ENCODE assay signal across 17 cellular contexts in the genomic region with DNA sequence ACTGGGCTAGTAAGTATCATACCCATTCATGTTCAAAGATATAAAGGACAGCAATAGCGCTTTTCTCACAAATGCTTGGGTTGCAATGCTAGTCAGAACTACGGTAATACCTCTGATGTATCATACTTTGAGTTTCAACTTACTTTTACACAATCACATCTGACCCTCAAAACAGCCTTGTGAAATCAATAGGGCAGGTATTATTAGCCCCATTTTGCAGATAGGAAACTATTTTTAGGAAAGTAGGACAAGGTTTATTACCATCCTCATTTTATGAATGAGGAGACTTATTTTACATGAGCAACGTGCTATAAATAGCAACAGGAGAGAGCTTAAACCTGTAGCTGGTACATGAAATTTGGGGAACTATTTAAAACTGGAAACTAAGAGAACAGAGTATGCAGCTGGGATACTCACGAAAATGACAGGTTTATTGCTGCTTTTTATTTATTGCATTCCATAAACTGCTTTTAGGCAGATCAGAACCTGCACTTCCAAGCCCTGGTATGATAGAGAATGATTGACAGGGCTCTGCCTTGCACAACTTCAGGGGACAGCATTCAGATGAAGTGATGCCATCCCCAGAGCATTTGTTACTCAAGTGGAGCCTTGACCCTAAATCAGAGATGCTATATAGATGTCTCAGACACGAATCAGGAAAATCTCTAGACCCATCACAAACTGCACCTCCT. TPM values are rescaled to one million over a fixed set of nuclear protein-coding genes. Genes with fewer than 3 reads are reported as not detected.
DNase-seq lines count a peak whose midpoint lies in the region; ATAC-seq and TF ChIP-seq lines count a peak whose summit lies in the region.
"Had no signal": no experiment of that assay in that cellular context is flagged by ENCODE, and none has a peak within 500 bp of the region (broad histone marks: within the 10 kb centered on the region; RNA-seq: fewer than 3 reads in every experiment).

No MANE protein-coding gene starts in this region.

- H3K27me3 ChIP-seq in Caco-2 (replicated peaks; ENCODE audit: control insufficient read depth, insufficient read depth, low read length): no peaks in the 10 kb centered on the region
- H3K27me3 ChIP-seq in mesendoderm (ENCODE audit: insufficient read depth, low read length, poor library complexity): no peaks in the 10 kb centered on the region
- H3K27me3 ChIP-seq: BLaER1, cardiac muscle cell, gastroesophageal sphincter had no signal

- no peak overlapping the region for H2BK120ac ChIP-seq in mesendoderm (ENCODE audit: low read depth, low read length)

- CTCF ChIA-PET in Caco-2 (lab: Charles Lee) (no interaction called here), WTC11 (lab: Charles Lee) (no interaction called here)

- H3K9ac ChIP-seq in mesendoderm (ENCODE audit: low read length): no peak overlapping the region
- H3K9ac ChIP-seq: BLaER1, KMS-11 had no signal

- H3K36me3 Mint-ChIP-seq in Caco-2 (ENCODE audit: insufficient read depth, unreplicated experiment) (no peaks in the 10 kb centered on the region), WTC11 (peaks cover 2% of the 10 kb centered on the region; the same call in 1 of the 2 replicates)

- H3K27ac Mint-ChIP-seq in Caco-2 (ENCODE audit: unreplicated experiment) (peak overlapping the region; percentile 23), WTC11 (peak overlapping the region; percentile 50)

- H3K4me1 ChIP-seq in Caco-2 (peaks cover 20% of the 10 kb centered on the region), mesendoderm (ENCODE audit: control insufficient read depth, low read depth, low read length) (no peaks in the 10 kb centered on the region)
- H3K4me1 ChIP-seq: gastroesophageal sphincter had no signal

- no peak overlapping the region for H3K4me2 ChIP-seq in mesendoderm (ENCODE audit: low read length)
- H3K4me2 ChIP-seq: BLaER1, KMS-11 had no signal

- H3K56ac ChIP-seq in mesendoderm (ENCODE audit: low read length): no peak overlapping the region

- no TSS peak for BruUV-seq in Caco-2 (replicated peaks; lab: Mats Ljungman, UMichigan)

- H4K8ac ChIP-seq in mesendoderm (ENCODE audit: low read depth, low read length): no peak overlapping the region

- H2BK15ac ChIP-seq in mesendoderm (replicated peaks; ENCODE audit: low read depth): no peak overlapping the region

- POLR2A ChIA-PET in Caco-2 (lab: Charles Lee): no interaction called here
- POLR2A ChIA-PET in WTC11 (lab: Charles Lee): no interaction called here

- TF ChIP-seq CTCF in Caco-2 (IDR thresholded peaks at IDR 0.05; ENCODE audit: insufficient read depth in 1 of 2, low read depth in 1 of 2, low read length in 1 of 2, severe bottlenecking in 1 of 2, unreplicated experiment in 1 of 2) (no peak), WTC11 (IDR thresholded peaks at IDR 0.05) (no peak)

- no peak overlapping the region for H3K18ac ChIP-seq in mesendoderm (ENCODE audit: low read length)

- H3K27me3 Mint-ChIP-seq in Caco-2 (ENCODE audit: insufficient read depth, unreplicated experiment) (no peaks in the 10 kb centered on the region), WTC11 (ENCODE audit: low read depth) (no peaks in the 10 kb centered on the region; the same call in 1 of the 2 replicates)

- H4K5ac ChIP-seq in mesendoderm (ENCODE audit: low read length): no peak overlapping the region

- no peak overlapping the region for H3K4me3 ChIP-seq in Caco-2 (ENCODE audit: low read depth, low read length)
- H3K4me3 ChIP-seq in mesendoderm (ENCODE audit: low read length): no peak overlapping the region
- H3K4me3 ChIP-seq: BLaER1, cardiac muscle cell, gastroesophageal sphincter, thoracic aorta had no signal

- ATAC-seq in WTC11: no peak
- ATAC-seq in GM18517 (IDR thresholded peaks at IDR 0.05; ENCODE audit: unreplicated experiment): no peak
- ATAC-seq in GM21528 (IDR thresholded peaks at IDR 0.05; ENCODE audit: low FRiP score, unreplicated experiment): no peak
- ATAC-seq in HG02571 (IDR thresholded peaks at IDR 0.05; ENCODE audit: unreplicated experiment): no peak
- ATAC-seq: gastroesophageal sphincter had no signal

- H3K4me3 Mint-ChIP-seq in Caco-2 (ENCODE audit: unreplicated experiment) (no peak overlapping the region), WTC11 (no peak overlapping the region)

- peaks cover 5% of the 10 kb centered on the region for H3K9me3 Mint-ChIP-seq in Caco-2 (ENCODE audit: unreplicated experiment)
- peaks cover 2% of the 10 kb centered on the region for H3K9me3 Mint-ChIP-seq in WTC11

- peaks cover 8% of the 10 kb centered on the region; the same call in 1 of the 2 replicates for H3K9me3 ChIP-seq in Caco-2
- H3K9me3 ChIP-seq: gastroesophageal sphincter, thoracic aorta had no signal

- H3K36me3 ChIP-seq in Caco-2 (ENCODE audit: control insufficient read depth, insufficient read depth, low read length) (no peaks in the 10 kb centered on the region), mesendoderm (ENCODE audit: control insufficient read depth, insufficient read depth, low read length) (no peaks in the 10 kb centered on the region)
- H3K36me3 ChIP-seq: BLaER1, cardiac muscle cell, gastroesophageal sphincter, thoracic aorta had no signal

- intact Hi-C loops in Caco-2 (cut with micrococcal nuclease; ENCODE audit: unreplicated experiment): loop anchor here (2.0 to 5.0 kb wide), 2 partner anchors 15 to 41 kb away; a partner anchor contains a TSS

- DNase-seq in Caco-2: peak; percentile 82 to 86
- peak; percentile 14 for DNase-seq in HuH-7.5 (ENCODE audit: low spot score)
- no peak for DNase-seq in WTC11 (ENCODE audit: low spot score)
- peak; percentile 38 for DNase-seq in mesendoderm
- DNase-seq in globus pallidus (ENCODE audit: low spot score): no peak
- DNase-seq: activated gamma-delta T cell treated with Interleukin-2 at 50 U/mL for 16 hours; effector memory CD4-positive, alpha-beta T cell; NCI-H2029; SIG-M5 had no signal

- no peak overlapping the region for H3K27ac ChIP-seq in mesendoderm (ENCODE audit: low read depth, low read length)
- H3K27ac ChIP-seq: BLaER1, cardiac muscle cell, gastroesophageal sphincter, KMS-11, thoracic aorta had no signal

- no peak overlapping the region for H3K4ac ChIP-seq in mesendoderm (ENCODE audit: low read depth, low read length)

- WGBS in mesendoderm (ENCODE audit: extremely low coverage, insufficient coverage, low lambda C conversion rate): no CpG with 5 or more reads among the region's 5 CpGs

- no peak overlapping the region for H2AK5ac ChIP-seq in mesendoderm (ENCODE audit: low read length)

- H3K4me1 Mint-ChIP-seq in Caco-2 (ENCODE audit: low read depth, unreplicated experiment) (no peaks in the 10 kb centered on the region), WTC11 (peaks cover 53% of the 10 kb centered on the region)

- H3K79me2 ChIP-seq in mesendoderm (ENCODE audit: control insufficient read depth, insufficient read depth, low read length): no peaks in the 10 kb centered on the region

- no peaks in the 10 kb centered on the region for H3K79me1 ChIP-seq in mesendoderm (ENCODE audit: low read length)

- H3K23ac ChIP-seq in mesendoderm (ENCODE audit: low read length): no peak overlapping the region

- no peak overlapping the region for H2BK5ac ChIP-seq in mesendoderm (ENCODE audit: low read length)

TF ChIP-seq in WTC11, 78 proteins besides CTCF, POLR2A, EP300 and RAD21 (continues in another document):
- TF ChIP-seq, protein P1, sequence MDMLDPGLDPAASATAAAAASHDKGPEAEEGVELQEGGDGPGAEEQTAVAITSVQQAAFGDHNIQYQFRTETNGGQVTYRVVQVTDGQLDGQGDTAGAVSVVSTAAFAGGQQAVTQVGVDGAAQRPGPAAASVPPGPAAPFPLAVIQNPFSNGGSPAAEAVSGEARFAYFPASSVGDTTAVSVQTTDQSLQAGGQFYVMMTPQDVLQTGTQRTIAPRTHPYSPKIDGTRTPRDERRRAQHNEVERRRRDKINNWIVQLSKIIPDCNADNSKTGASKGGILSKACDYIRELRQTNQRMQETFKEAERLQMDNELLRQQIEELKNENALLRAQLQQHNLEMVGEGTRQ (CRISPR knock-in tag; IDR thresholded peaks at IDR 0.05): no peak
- TF ChIP-seq, protein P2, sequence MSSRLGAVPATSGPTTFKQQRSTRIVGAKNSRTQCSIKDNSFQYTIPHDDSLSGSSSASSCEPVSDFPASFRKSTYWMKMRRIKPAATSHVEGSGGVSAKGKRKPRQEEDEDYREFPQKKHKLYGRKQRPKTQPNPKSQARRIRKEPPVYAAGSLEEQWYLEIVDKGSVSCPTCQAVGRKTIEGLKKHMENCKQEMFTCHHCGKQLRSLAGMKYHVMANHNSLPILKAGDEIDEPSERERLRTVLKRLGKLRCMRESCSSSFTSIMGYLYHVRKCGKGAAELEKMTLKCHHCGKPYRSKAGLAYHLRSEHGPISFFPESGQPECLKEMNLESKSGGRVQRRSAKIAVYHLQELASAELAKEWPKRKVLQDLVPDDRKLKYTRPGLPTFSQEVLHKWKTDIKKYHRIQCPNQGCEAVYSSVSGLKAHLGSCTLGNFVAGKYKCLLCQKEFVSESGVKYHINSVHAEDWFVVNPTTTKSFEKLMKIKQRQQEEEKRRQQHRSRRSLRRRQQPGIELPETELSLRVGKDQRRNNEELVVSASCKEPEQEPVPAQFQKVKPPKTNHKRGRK (CRISPR knock-in tag; IDR thresholded peaks at IDR 0.05; ENCODE audit: borderline replicate concordance): no peak
- TF ChIP-seq, protein P3, sequence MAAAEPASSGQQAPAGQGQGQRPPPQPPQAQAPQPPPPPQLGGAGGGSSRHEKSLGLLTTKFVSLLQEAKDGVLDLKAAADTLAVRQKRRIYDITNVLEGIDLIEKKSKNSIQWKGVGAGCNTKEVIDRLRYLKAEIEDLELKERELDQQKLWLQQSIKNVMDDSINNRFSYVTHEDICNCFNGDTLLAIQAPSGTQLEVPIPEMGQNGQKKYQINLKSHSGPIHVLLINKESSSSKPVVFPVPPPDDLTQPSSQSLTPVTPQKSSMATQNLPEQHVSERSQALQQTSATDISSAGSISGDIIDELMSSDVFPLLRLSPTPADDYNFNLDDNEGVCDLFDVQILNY (CRISPR knock-in tag; IDR thresholded peaks at IDR 0.05): no peak
- TF ChIP-seq, protein P4, sequence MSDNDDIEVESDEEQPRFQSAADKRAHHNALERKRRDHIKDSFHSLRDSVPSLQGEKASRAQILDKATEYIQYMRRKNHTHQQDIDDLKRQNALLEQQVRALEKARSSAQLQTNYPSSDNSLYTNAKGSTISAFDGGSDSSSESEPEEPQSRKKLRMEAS (CRISPR knock-in tag; IDR thresholded peaks at IDR 0.05): no peak
- TF ChIP-seq, protein P5, sequence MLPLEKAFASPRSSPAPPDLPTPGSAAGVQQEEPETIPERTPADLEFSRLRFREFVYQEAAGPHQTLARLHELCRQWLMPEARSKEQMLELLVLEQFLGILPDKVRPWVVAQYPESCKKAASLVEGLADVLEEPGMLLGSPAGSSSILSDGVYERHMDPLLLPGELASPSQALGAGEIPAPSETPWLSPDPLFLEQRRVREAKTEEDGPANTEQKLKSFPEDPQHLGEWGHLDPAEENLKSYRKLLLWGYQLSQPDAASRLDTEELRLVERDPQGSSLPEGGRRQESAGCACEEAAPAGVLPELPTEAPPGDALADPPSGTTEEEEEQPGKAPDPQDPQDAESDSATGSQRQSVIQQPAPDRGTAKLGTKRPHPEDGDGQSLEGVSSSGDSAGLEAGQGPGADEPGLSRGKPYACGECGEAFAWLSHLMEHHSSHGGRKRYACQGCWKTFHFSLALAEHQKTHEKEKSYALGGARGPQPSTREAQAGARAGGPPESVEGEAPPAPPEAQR (CRISPR knock-in tag; IDR thresholded peaks at IDR 0.05): no peak

RNA-seq across cellular contexts. Expression of a gene that starts 42.4 kb away (rescaled TPM):
- total RNA-seq in Caco-2 (2022) (82.9 and 85.4 TPM in 2 replicates), WTC11 (2021) (94.2 to 102 TPM (median 96.4 TPM) in 3 replicates)
- polyA plus RNA-seq in mesendoderm (2013, experiment 1 of 2): 39.7 TPM
- polyA plus RNA-seq in mesendoderm (2013, experiment 2 of 2): 42.3 TPM

Comparison
In these comparisons a context has a peak if more than half of its experiments do, and no peak if none do; other contexts are left out.
1. DNase-seq: peak in Caco-2 (2 of 2), HuH-7.5 (single experiment) and mesendoderm (single experiment); none in WTC11 (single experiment) and globus pallidus (single experiment).